Comparison of ENCODE assay signal across 8 cellular contexts in the genomic region with DNA sequence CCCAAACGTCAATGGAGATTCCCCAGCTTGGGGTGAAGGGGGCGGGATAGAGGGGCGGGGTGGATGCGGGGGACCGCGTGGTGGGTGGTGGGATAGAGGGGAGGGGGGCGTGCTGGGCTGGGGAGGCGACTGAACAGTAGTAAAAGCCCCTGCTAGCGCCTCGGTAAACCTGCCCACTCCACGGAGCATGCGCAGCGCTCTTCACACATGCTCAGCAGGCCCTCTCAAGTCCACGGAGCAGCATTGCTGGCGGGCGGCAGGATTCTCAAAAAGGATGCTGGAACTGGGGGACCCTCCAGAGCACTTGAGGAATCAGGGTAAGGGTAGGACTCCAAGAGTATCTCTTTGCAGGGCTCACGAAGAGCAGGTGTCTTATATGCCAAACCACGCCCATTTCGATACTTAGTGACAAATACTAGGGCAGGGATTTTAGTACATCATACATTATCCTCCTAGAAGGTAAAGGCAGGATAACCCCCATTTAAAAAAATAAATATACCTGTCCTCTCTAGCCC. TPM values are rescaled to one million over a fixed set of nuclear protein-coding genes. Genes with fewer than 3 reads are reported as not detected.
DNase-seq lines count a peak whose midpoint lies in the region; ATAC-seq and TF ChIP-seq lines count a peak whose summit lies in the region.

No MANE protein-coding gene starts in this region.

- H3K27ac ChIP-seq in 22Rv1 (peak overlapping the region; percentile 60), SJSA1 (no peak overlapping the region), esophagus squamous epithelium (peak overlapping the region in 3 of 4 donors; percentile 49 to 74 (median 71))

- peak overlapping the region; percentile 29 for H3K4me3 ChIP-seq in GM12875 (ENCODE audit: low read depth, low read length)
- peak overlapping the region; percentile 62 for H3K4me3 ChIP-seq in SJSA1
- H3K4me3 ChIP-seq in esophagus squamous epithelium = peak overlapping the region; percentile 47 to 69 (median 58)
- H3K4me3 ChIP-seq in mucosa of stomach (ENCODE audit: low read length) = no peak overlapping the region

- H3K27me3 ChIP-seq in SJSA1 (replicated peaks) (no peaks in the 10 kb centered on the region), esophagus squamous epithelium (no peaks in the 10 kb centered on the region), mucosa of stomach (ENCODE audit: control insufficient read depth, insufficient read depth, low read length) (no peaks in the 10 kb centered on the region)

- 22 to 58% methylated on average over 3 to 8 of the region's 19 CpGs for WGBS in esophagus squamous epithelium, 2 donors

- peak overlapping the region; percentile 65 for H3K9ac ChIP-seq in mucosa of stomach (ENCODE audit: low read length)

- H3K4me1 ChIP-seq in SJSA1 (replicated peaks) (no peaks in the 10 kb centered on the region), esophagus squamous epithelium (no peaks in the 10 kb centered on the region), mucosa of stomach (ENCODE audit: control insufficient read depth, insufficient read depth, low read length) (peaks cover 4% of the 10 kb centered on the region)

- no peak for TF ChIP-seq POLR2A in esophagus squamous epithelium (IDR thresholded peaks at IDR 0.05)

- DNase-seq in SJSA1 (ENCODE audit: low read depth in 1 of 2, low spot score in 2 of 2) (peak in 1 of 2 experiments; percentile 60), esophagus squamous epithelium (lab: John Stamatoyannopoulos, UW) (no peak), OCI-M1 (lab: John Stamatoyannopoulos, UW) (no peak), T1000 (lab: John Stamatoyannopoulos, UW) (no peak)

- TF ChIP-seq CTCF in 22Rv1 (IDR thresholded peaks at IDR 0.05) (no peak), GM12875 (IDR thresholded peaks at IDR 0.05; ENCODE audit: borderline replicate concordance, insufficient read depth, low read depth, low read length) (no peak), esophagus squamous epithelium (IDR thresholded peaks at IDR 0.05) (no peak)

- H3K9me3 ChIP-seq in SJSA1 (replicated peaks) (no peaks in the 10 kb centered on the region), esophagus squamous epithelium (no peaks in the 10 kb centered on the region), mucosa of stomach (ENCODE audit: control insufficient read depth, low read length) (no peaks in the 10 kb centered on the region)

- H3K36me3 ChIP-seq in SJSA1 (no peaks in the 10 kb centered on the region), esophagus squamous epithelium (no peaks in the 10 kb centered on the region), mucosa of stomach (ENCODE audit: control insufficient read depth, insufficient read depth, low read length) (no peaks in the 10 kb centered on the region)

- intact Hi-C loops in esophagus squamous epithelium (cut with DNase I) = no loop called here

- ATAC-seq in HG03457 (IDR thresholded peaks at IDR 0.05; ENCODE audit: unreplicated experiment) = peak; percentile 68

RNA-seq across cellular contexts. Expression of a gene that starts 0.4 kb away (rescaled TPM):
- 2.4 and 5.9 TPM in 2 replicates for total RNA-seq in SJSA1 (2014; rRNA removed; shearing (Covaris generic))
- 1 to 10 TPM in 3 of 4 donors, under 1 TPM in 1; 0.92 to 2.9 (median 1.9) TPM for total RNA-seq in esophagus squamous epithelium
